9 cellular contexts compared by ENCODE assay signal in the genomic region with DNA sequence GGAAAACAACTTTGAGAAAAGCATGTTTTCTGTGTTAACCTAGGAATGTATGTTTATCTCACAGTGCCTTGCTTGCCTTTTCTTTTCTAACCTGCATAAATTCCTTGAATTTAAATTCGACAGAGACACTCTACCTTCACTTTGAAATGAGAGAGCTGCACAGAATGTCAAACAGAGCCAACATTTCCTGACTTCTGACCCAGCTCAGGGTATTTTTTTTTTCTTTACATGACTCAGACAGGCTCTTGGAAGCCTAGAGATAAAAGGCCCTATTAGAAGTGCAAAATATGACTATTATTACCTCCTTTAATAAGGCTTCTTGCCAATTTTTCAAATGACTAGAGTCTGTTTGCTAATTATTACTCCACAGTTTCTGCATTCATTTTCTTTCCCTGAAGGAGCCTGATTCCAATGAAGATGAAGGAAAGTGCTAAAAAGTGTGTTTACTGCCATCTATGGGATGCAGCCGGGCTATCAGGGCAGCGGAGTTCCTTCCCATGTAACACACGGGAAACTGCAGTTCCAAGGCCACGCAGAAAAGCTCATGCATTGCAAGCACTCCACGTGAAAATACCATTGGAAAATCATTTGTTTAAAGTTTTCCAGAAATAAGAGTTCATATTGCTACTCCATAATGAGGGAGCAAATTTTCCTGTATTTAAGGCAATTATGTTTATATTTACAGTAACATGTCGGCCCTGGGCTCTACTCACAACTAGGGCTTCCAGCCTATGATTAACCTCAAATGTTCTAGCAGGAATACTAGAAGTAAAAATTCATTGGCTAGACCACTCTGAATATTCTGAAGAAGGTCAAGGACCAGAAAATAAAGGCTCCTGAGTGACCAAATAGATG.
DNase-seq lines count a peak whose midpoint lies in the region; ATAC-seq, FAIRE-seq and TF ChIP-seq lines count a peak whose summit lies in the region.
"Had no signal": no experiment of that assay in that cellular context is flagged by ENCODE, and none has a peak within 500 bp of the region (broad histone marks: within the 10 kb centered on the region; RNA-seq: fewer than 3 reads in every experiment).

No MANE protein-coding gene starts in this region.

- no peaks in the 10 kb centered on the region for H3K9me3 Mint-ChIP-seq in activated naive CD8-positive, alpha-beta T cell treated with anti-CD3 and anti-CD28 coated beads, Interleukin-2, amount 50 U/mL, for 24 hours

- ATAC-seq in left colon = peak; percentile 84
- ATAC-seq in activated naive CD8-positive, alpha-beta T cell treated with anti-CD3 and anti-CD28 coated beads, Interleukin-2, amount 50 U/mL, for 24 hours = no peak

- H3K4me3 Mint-ChIP-seq in activated naive CD8-positive, alpha-beta T cell treated with anti-CD3 and anti-CD28 coated beads, Interleukin-2, amount 50 U/mL, for 24 hours = no peak overlapping the region

- H3K36me3 Mint-ChIP-seq in activated naive CD8-positive, alpha-beta T cell treated with anti-CD3 and anti-CD28 coated beads, Interleukin-2, amount 50 U/mL, for 24 hours (ENCODE audit: low read depth) = no peaks in the 10 kb centered on the region

- peaks cover 6% of the 10 kb centered on the region for H3K27me3 Mint-ChIP-seq in activated naive CD8-positive, alpha-beta T cell treated with anti-CD3 and anti-CD28 coated beads, Interleukin-2, amount 50 U/mL, for 24 hours

- H3K4me3 ChIP-seq in LNCaP clone FGC (ENCODE audit: low read depth, low read length) (no peak overlapping the region), vagina (no peak overlapping the region)

- FAIRE-seq in RCC 7860 (lab: Jason Lieb, UNC) = no peak
- FAIRE-seq: islet of Langerhans had no signal

- intact Hi-C loops in left colon (cut with DNase I, micrococcal nuclease) (no loop called here), vagina (cut with DNase I) (no loop called here)

- H3K4me1 ChIP-seq in vagina = no peaks in the 10 kb centered on the region

- H3K36me3 ChIP-seq in vagina = no peaks in the 10 kb centered on the region

- H3K4me1 Mint-ChIP-seq in activated naive CD8-positive, alpha-beta T cell treated with anti-CD3 and anti-CD28 coated beads, Interleukin-2, amount 50 U/mL, for 24 hours = no peaks in the 10 kb centered on the region

- in situ Hi-C loops in Caki2 (cut with HindIII; ENCODE audit: low pct_unique_long_range_greater_than_20kb, low sequenced_read_pairs) (no loop called here), T47D (cut with HindIII; ENCODE audit: low pct_unique_long_range_greater_than_20kb, low sequenced_read_pairs) (no loop called here)

- no peak for TF ChIP-seq POLR2A in vagina (IDR thresholded peaks at IDR 0.05)

- H3K9me3 ChIP-seq in vagina = no peaks in the 10 kb centered on the region

- no peak overlapping the region for H3K27ac ChIP-seq in vagina

- no peak overlapping the region for H3K27ac Mint-ChIP-seq in activated naive CD8-positive, alpha-beta T cell treated with anti-CD3 and anti-CD28 coated beads, Interleukin-2, amount 50 U/mL, for 24 hours

- TF ChIP-seq CTCF in LNCaP clone FGC (IDR thresholded peaks at IDR 0.05; ENCODE audit: control insufficient read depth, extremely low read depth, insufficient read depth) (peak; percentile 90), vagina (IDR thresholded peaks at IDR 0.05) (peak in 2 of 3 experiments; percentile 13 to 40)

- no peaks in the 10 kb centered on the region for H3K27me3 ChIP-seq in vagina

- DNase-seq in Caki2 (ENCODE audit: low read depth) (peak; percentile 23), LNCaP clone FGC (ENCODE audit: low read depth) (peak; percentile 28), T47D (ENCODE audit: low read depth in 1 of 2, low spot score in 1 of 2) (peak; percentile 19 to 67), left colon (peak in 1 of 2 donors; percentile 41), vagina (ENCODE audit: extremely low spot score in 2 of 2) (no peak), NCI-H510A (lab: John Stamatoyannopoulos, UW) (no peak), RCC 7860 (ENCODE audit: low spot score) (no peak)
- DNase-seq in activated naive CD8-positive, alpha-beta T cell treated with anti-CD3 and anti-CD28 coated beads, Interleukin-2, amount 50 U/mL, for 24 hours = no peak

Comparison
In these comparisons a context has a peak if more than half of its experiments do, and no peak if none do; other contexts are left out.
1. DNase-seq: peak in Caki2 (single experiment), LNCaP clone FGC (single experiment) and T47D (2 of 2); none in vagina (0 of 2), NCI-H510A (single experiment), RCC 7860 (single experiment) and activated naive CD8-positive, alpha-beta T cell treated with anti-CD3 and anti-CD28 coated beads, Interleukin-2, amount 50 U/mL, for 24 hours (single experiment).